In the genomic region with DNA sequence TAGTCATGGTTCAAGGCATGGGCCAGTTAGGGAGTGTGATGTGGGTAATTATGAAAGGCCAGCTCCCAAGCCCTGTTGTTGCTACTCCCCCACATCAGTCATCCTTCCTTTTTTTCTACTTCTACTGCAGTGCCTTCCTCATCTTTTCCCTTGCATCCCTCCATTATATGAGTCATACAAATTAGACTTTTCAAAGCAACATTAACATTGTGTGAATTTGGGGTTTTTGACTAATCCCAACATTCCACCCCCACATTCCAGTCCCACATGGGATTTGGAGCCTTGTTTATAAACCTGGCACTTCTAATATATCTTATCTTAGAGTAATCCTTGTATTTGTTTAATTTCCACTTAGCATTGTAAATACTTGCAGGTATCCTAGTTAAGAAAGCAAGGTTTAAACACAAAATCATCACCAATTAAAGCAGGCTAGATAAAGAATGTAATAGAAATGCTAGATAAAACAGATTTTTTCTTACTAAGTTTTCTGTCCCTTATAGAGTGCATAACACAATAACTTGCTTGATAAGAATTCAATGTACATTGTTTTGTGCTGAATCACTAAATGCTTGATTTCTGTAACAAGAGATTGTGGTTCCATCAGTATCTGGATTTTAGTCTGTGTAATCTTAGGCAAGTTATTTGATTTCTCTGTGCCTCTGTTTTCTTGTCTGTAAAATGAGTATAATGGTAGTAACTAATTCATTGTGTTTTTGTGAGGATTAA, we compare ENCODE assay signal across 18 cellular contexts.
DNase-seq lines count a peak whose midpoint lies in the region; ATAC-seq and TF ChIP-seq lines count a peak whose summit lies in the region.
"Had no signal": no experiment of that assay in that cellular context is flagged by ENCODE, and none has a peak within 500 bp of the region (broad histone marks: within the 10 kb centered on the region; RNA-seq: fewer than 3 reads in every experiment).

No MANE protein-coding gene starts in this region.

- H3K14ac ChIP-seq in mesenchymal stem cell (ENCODE audit: low read length in 2 of 2) = no peak overlapping the region

- no peak overlapping the region for H3K27ac Mint-ChIP-seq in naive thymus-derived CD8-positive, alpha-beta T cell
- H3K27ac Mint-ChIP-seq: HFFc6; naive thymus-derived CD4-positive, alpha-beta T cell; WTC11 had no signal

- H2BK12ac ChIP-seq in mesenchymal stem cell (ENCODE audit: low read length in 2 of 2) = no peak overlapping the region

- no peak overlapping the region for H3K9ac ChIP-seq in mesenchymal stem cell (ENCODE audit: low read length)

- peaks cover 2% of the 10 kb centered on the region for H3K4me1 ChIP-seq in mesenchymal stem cell (ENCODE audit: control insufficient read depth, insufficient read depth, low read depth, low read length)
- H3K4me1 ChIP-seq: gastroesophageal sphincter, right atrium auricular region had no signal

- POLR2A ChIA-PET in naive thymus-derived CD8-positive, alpha-beta T cell (lab: Charles Lee) = no interaction called here

- no peak overlapping the region for H2BK15ac ChIP-seq in mesenchymal stem cell (ENCODE audit: low read depth, poor library complexity, severe bottlenecking)

- H2AFZ ChIP-seq in mesenchymal stem cell (ENCODE audit: low read depth, low read length) = no peak overlapping the region

- in situ Hi-C loops in brain microvascular endothelial cell (cut with HindIII; ENCODE audit: low pct_ligation_motif_present, low sequenced_read_pairs) = no loop called here

- H3K4me1 Mint-ChIP-seq in naive thymus-derived CD8-positive, alpha-beta T cell = no peaks in the 10 kb centered on the region
- H3K4me1 Mint-ChIP-seq: naive thymus-derived CD4-positive, alpha-beta T cell; WTC11 had no signal

- H3K18ac ChIP-seq in mesenchymal stem cell (ENCODE audit: low read depth in 1 of 2, low read length in 2 of 2) = no peak overlapping the region

- no peak overlapping the region for H2BK120ac ChIP-seq in mesenchymal stem cell (ENCODE audit: low read depth, low read length)

- H3K4me3 Mint-ChIP-seq in naive thymus-derived CD8-positive, alpha-beta T cell = no peak overlapping the region
- H3K4me3 Mint-ChIP-seq: HFFc6; naive thymus-derived CD4-positive, alpha-beta T cell; WTC11 had no signal

- H4K91ac ChIP-seq in mesenchymal stem cell (ENCODE audit: low read length) = no peak overlapping the region

- H3K27ac ChIP-seq in brain microvascular endothelial cell (peak overlapping the region; percentile 54), mesenchymal stem cell (ENCODE audit: low read length, poor library complexity, severe bottlenecking) (no peak overlapping the region)
- H3K27ac ChIP-seq: gastroesophageal sphincter, right atrium auricular region, SJCRH30 had no signal

- H2AK5ac ChIP-seq in mesenchymal stem cell (ENCODE audit: low read length, severe bottlenecking) = no peak overlapping the region

- peak; percentile 43 for DNase-seq in COLO829 (ENCODE audit: low spot score)
- DNase-seq in LoVo (ENCODE audit: low spot score) = peak; percentile 46
- peak; percentile 45 for DNase-seq in brain microvascular endothelial cell
- DNase-seq in mesenchymal stem cell = peak; percentile 51
- no peak for DNase-seq in stimulated activated CD4-positive, alpha-beta T cell treated with anti-CD3 and anti-CD28 coated beads, Interleukin-2, amount 100 ng/mL, for 24 hours
- DNase-seq in naive thymus-derived CD8-positive, alpha-beta T cell = no peak
- DNase-seq in MV-4-11 (lab: John Stamatoyannopoulos, UW) = no peak
- DNase-seq in NOMO-1 treated with dmso at 0.1 percent for 144 hours (lab: John Stamatoyannopoulos, UW; ENCODE audit: unreplicated experiment) = no peak
- DNase-seq: activated CD8-positive, alpha-beta memory T cell treated with anti-CD3 and anti-CD28 coated beads, Interleukin-2, amount 50 U/mL, for 48 hours; HFFc6; naive thymus-derived CD4-positive, alpha-beta T cell; NCI-H187 treated with DMSO at 0.1 percent for 48 hours; NCI-H748 treated with DMSO at 0.1 percent for 48 hours; SJCRH30 had no signal

- H3K9me3 ChIP-seq in mesenchymal stem cell (ENCODE audit: control insufficient read depth, low read length) = no peaks in the 10 kb centered on the region
- H3K9me3 ChIP-seq: gastroesophageal sphincter, right atrium auricular region, SJCRH30 had no signal

- peaks cover 0 to 10% (median 0%) of the 10 kb centered on the region in 9 donors for H3K9me3 Mint-ChIP-seq in naive thymus-derived CD8-positive, alpha-beta T cell

- H3K4me3 ChIP-seq in brain microvascular endothelial cell (ENCODE audit: low read depth, low read length) (no peak overlapping the region), mesenchymal stem cell (ENCODE audit: insufficient read depth in 1 of 2, low read depth in 1 of 2, low read length in 2 of 2) (no peak overlapping the region)
- H3K4me3 ChIP-seq: gastroesophageal sphincter, right atrium auricular region, SJCRH30 had no signal

- TF ChIP-seq CTCF in brain microvascular endothelial cell (IDR thresholded peaks at IDR 0.05; ENCODE audit: low read depth, low read length, missing control alignments) = no peak

- H3K79me1 ChIP-seq in mesenchymal stem cell (replicated peaks; ENCODE audit: low read length, poor library complexity, severe bottlenecking) = no peaks in the 10 kb centered on the region

- H3K4ac ChIP-seq in mesenchymal stem cell (ENCODE audit: low read depth in 1 of 2, low read length in 2 of 2) = no peak overlapping the region

- H2BK5ac ChIP-seq in mesenchymal stem cell (ENCODE audit: low read depth, low read length, poor library complexity, severe bottlenecking) = no peak overlapping the region

- H4K8ac ChIP-seq in mesenchymal stem cell (ENCODE audit: low read length) = no peak overlapping the region

- no peak overlapping the region for H3K23ac ChIP-seq in mesenchymal stem cell (ENCODE audit: low read length in 2 of 2)

- H3K36me3 Mint-ChIP-seq in naive thymus-derived CD8-positive, alpha-beta T cell = no peaks in the 10 kb centered on the region
- H3K36me3 Mint-ChIP-seq: naive thymus-derived CD4-positive, alpha-beta T cell; WTC11 had no signal

- H3K27me3 Mint-ChIP-seq in naive thymus-derived CD8-positive, alpha-beta T cell = peaks cover 0 to 9% (median 1%) of the 10 kb centered on the region in 5 donors

- H3K27me3 ChIP-seq in brain microvascular endothelial cell (replicated peaks) = no peaks in the 10 kb centered on the region
- no peaks in the 10 kb centered on the region for H3K27me3 ChIP-seq in mesenchymal stem cell (ENCODE audit: control insufficient read depth in 1 of 2, insufficient read depth in 1 of 2, low read length in 2 of 2)
- H3K27me3 ChIP-seq: gastroesophageal sphincter, right atrium auricular region, SJCRH30 had no signal

- no peak for ATAC-seq in naive thymus-derived CD8-positive, alpha-beta T cell
- ATAC-seq: gastroesophageal sphincter; HepG2; naive thymus-derived CD4-positive, alpha-beta T cell; WTC11 had no signal

- no peak overlapping the region for H3K4me2 ChIP-seq in mesenchymal stem cell (ENCODE audit: low read length, poor library complexity, severe bottlenecking)

- H3K36me3 ChIP-seq in brain microvascular endothelial cell (replicated peaks) (no peaks in the 10 kb centered on the region), mesenchymal stem cell (ENCODE audit: control insufficient read depth in 1 of 2, insufficient read depth in 2 of 2, low read depth in 1 of 2, low read length in 2 of 2) (no peaks in the 10 kb centered on the region)
- H3K36me3 ChIP-seq: gastroesophageal sphincter, right atrium auricular region, SJCRH30 had no signal

Comparison
In these comparisons a context has a peak if more than half of its experiments do, and no peak if none do; other contexts are left out.
1. DNase-seq: peak in COLO829 (single experiment), LoVo (single experiment), brain microvascular endothelial cell (single experiment) and mesenchymal stem cell (single experiment); none in stimulated activated CD4-positive, alpha-beta T cell treated with anti-CD3 and anti-CD28 coated beads, Interleukin-2, amount 100 ng/mL, for 24 hours (0 of 2), naive thymus-derived CD8-positive, alpha-beta T cell (0 of 10), MV-4-11 (single experiment) and NOMO-1 treated with dmso at 0.1 percent for 144 hours (single experiment).